In the genomic region with DNA sequence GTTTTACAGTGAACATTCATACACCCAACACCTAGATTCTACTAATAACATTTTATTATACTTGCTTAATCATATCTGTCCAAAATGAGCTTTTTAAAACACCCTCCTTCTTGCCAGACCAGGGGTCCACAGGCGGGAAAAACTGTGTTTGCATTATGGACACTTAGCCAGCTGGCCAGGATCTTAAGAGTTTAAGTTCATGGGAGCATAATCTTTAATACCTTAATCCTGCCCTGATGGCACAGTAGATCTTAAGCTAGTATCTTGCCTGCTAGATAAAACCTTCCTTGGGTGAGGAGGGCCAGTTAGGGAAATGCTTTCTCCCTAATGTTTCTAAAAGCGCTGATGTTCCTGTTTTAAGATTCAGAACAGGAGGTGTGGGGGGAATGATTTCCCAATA, we compare ENCODE assay signal across 27 cellular contexts. TPM values are rescaled to one million over a fixed set of nuclear protein-coding genes. Genes with fewer than 3 reads are reported as not detected.
DNase-seq lines count a peak whose midpoint lies in the region; ATAC-seq, FAIRE-seq and TF ChIP-seq lines count a peak whose summit lies in the region.
"Had no signal": no experiment of that assay in that cellular context is flagged by ENCODE, and none has a peak within 500 bp of the region (broad histone marks: within the 10 kb centered on the region; RNA-seq: fewer than 3 reads in every experiment).

No MANE protein-coding gene starts in this region.

- no peak for DNase-seq in CD8-positive, alpha-beta memory T cell
- DNase-seq in NCI-H524 treated with DMSO at 0.1 percent for 48 hours (lab: John Stamatoyannopoulos, UW) (peak; percentile 98), WERI-Rb-1 (peak; percentile 74), urothelium cell line (ENCODE audit: low spot score) (no peak), adrenal gland (no peak)
- no peak for DNase-seq in activated CD8-positive, alpha-beta memory T cell treated with anti-CD3 and anti-CD28 coated beads for 24 hours
- DNase-seq in naive thymus-derived CD8-positive, alpha-beta T cell, result no peak
- DNase-seq: Caco-2, DMS 273 treated with DMSO at 0.1 percent for 48 hours, DMS79, EL, GF-D8, GM23248, H7, KBM-7, NCI-H1105 treated with DMSO at 0.1 percent for 48 hours, NCI-H146, NCI-H1930, NCI-H2107, NCI-H526, SHP77 treated with DMSO at 0.1 percent for 48 hours had no signal

- no peak for TF ChIP-seq POLR2A in adrenal gland (IDR thresholded peaks at IDR 0.05)

- peaks cover 5% of the 10 kb centered on the region for H3K36me3 ChIP-seq in CD8-positive, alpha-beta memory T cell (ENCODE audit: insufficient read depth, low read length)
- H3K36me3 ChIP-seq in WERI-Rb-1 (no peaks in the 10 kb centered on the region), adrenal gland (replicated peaks in 1 of 2) (no peaks in the 10 kb centered on the region)

- no peak overlapping the region for H3K4me3 ChIP-seq in CD8-positive, alpha-beta memory T cell (ENCODE audit: low read length)
- peak overlapping the region; percentile 18; the same call in 1 of the 2 replicates for H3K4me3 ChIP-seq in WERI-Rb-1 (ENCODE audit: low read depth, low read length)
- no peak overlapping the region for H3K4me3 ChIP-seq in adrenal gland
- H3K4me3 ChIP-seq: GM23248 had no signal

- TF ChIP-seq CTCF in WERI-Rb-1 (IDR thresholded peaks at IDR 0.05; ENCODE audit: low read depth, low read length) (no peak), adrenal gland (IDR thresholded peaks at IDR 0.05) (no peak)

- FAIRE-seq in urothelium cell line (lab: Jason Lieb, UNC), result peak; percentile 32
- FAIRE-seq: GM12892 had no signal

- H3K27me3 ChIP-seq in CD8-positive, alpha-beta memory T cell (ENCODE audit: insufficient read depth, low read length, poor library complexity, severe bottlenecking), result no peaks in the 10 kb centered on the region
- no peaks in the 10 kb centered on the region for H3K27me3 ChIP-seq in WERI-Rb-1 (ENCODE audit: insufficient read depth, low read depth, severe bottlenecking)
- no peaks in the 10 kb centered on the region for H3K27me3 ChIP-seq in adrenal gland

- peak overlapping the region in 1 of 7 donors; percentile 17 for H3K4me3 Mint-ChIP-seq in CD8-positive, alpha-beta memory T cell
- no peak overlapping the region for H3K4me3 Mint-ChIP-seq in naive thymus-derived CD8-positive, alpha-beta T cell
- H3K4me3 Mint-ChIP-seq: B cell; T-helper 1 cell treated with Interleukin-12 subunit alpha and Interleukin-12 subunit beta and Interleukin-4 antibody, amounts not matched to agents 30 μg/mL and 1 μg/mL, for 36 hours had no signal

- peaks cover 36 to 66% (median 57%) of the 10 kb centered on the region in 3 donors for H3K4me1 Mint-ChIP-seq in CD8-positive, alpha-beta memory T cell
- peaks cover 19 to 61% (median 38%) of the 10 kb centered on the region in 4 donors for H3K4me1 Mint-ChIP-seq in naive thymus-derived CD8-positive, alpha-beta T cell

- H3K9me3 ChIP-seq in CD8-positive, alpha-beta memory T cell (ENCODE audit: low read length), result no peaks in the 10 kb centered on the region
- H3K9me3 ChIP-seq in WERI-Rb-1 (ENCODE audit: severe bottlenecking) (no peaks in the 10 kb centered on the region), adrenal gland (replicated peaks in 1 of 3) (no peaks in the 10 kb centered on the region)
- H3K9me3 ChIP-seq: Caco-2 had no signal

- no peak for ATAC-seq in naive thymus-derived CD8-positive, alpha-beta T cell
- ATAC-seq: Panc1 had no signal

- 82 to 88% (median 86%) methylated on average over 2 of the region's 2 CpGs for WGBS in adrenal gland, 4 donors

- intact Hi-C loops in adrenal gland (cut with DNase I), result no loop called here

- H3K27ac Mint-ChIP-seq in CD8-positive, alpha-beta memory T cell, result peak overlapping the region in 6 of 8 donors; percentile 6 to 80 (median 59)
- peak overlapping the region in 4 of 10 donors; percentile 34 to 86 (median 52) for H3K27ac Mint-ChIP-seq in naive thymus-derived CD8-positive, alpha-beta T cell
- H3K27ac Mint-ChIP-seq: B cell; T-helper 1 cell treated with Interleukin-12 subunit alpha and Interleukin-12 subunit beta and Interleukin-4 antibody, amounts not matched to agents 30 μg/mL and 1 μg/mL, for 36 hours had no signal

- POLR2A ChIA-PET in CD8-positive, alpha-beta memory T cell (lab: Charles Lee), result interaction anchor here (0.5 to 5.4 kb wide), 2 partner anchors 13 to 175 kb away, joined by 4 to 28 read pairs; partner anchors contain the start of gene CCDC134
- POLR2A ChIA-PET in naive thymus-derived CD8-positive, alpha-beta T cell (lab: Charles Lee), result interaction anchor here (1.3 to 2.1 kb wide), 2 partner anchors 12 to 17 kb away, joined by 3 to 20 read pairs; partner anchors contain the start of gene CCDC134

- CTCF ChIA-PET in CD8-positive, alpha-beta memory T cell (lab: Charles Lee), result interaction anchor here (0.8 to 2.4 kb wide), 5 partner anchors 9 to 154 kb away, joined by 3 to 10 read pairs (median 4); partner anchors contain the start of gene CCDC134

- H3K36me3 Mint-ChIP-seq in CD8-positive, alpha-beta memory T cell, result peaks cover 5 to 60% (median 16%) of the 10 kb centered on the region in 3 donors
- peaks cover 0 to 55% (median 5%) of the 10 kb centered on the region in 3 donors for H3K36me3 Mint-ChIP-seq in naive thymus-derived CD8-positive, alpha-beta T cell

- H3K27me3 Mint-ChIP-seq in CD8-positive, alpha-beta memory T cell, result no peaks in the 10 kb centered on the region
- no peaks in the 10 kb centered on the region for H3K27me3 Mint-ChIP-seq in naive thymus-derived CD8-positive, alpha-beta T cell
- H3K27me3 Mint-ChIP-seq: B cell had no signal

- H3K27ac ChIP-seq in CD8-positive, alpha-beta memory T cell (ENCODE audit: low read depth, low read length), result no peak overlapping the region
- H3K27ac ChIP-seq in WERI-Rb-1, result peak overlapping the region; percentile 93
- no peak overlapping the region for H3K27ac ChIP-seq in adrenal gland
- H3K27ac ChIP-seq: C4-2B, GM23248, RWPE1 had no signal

- no peaks in the 10 kb centered on the region for H3K9me3 Mint-ChIP-seq in CD8-positive, alpha-beta memory T cell
- H3K9me3 Mint-ChIP-seq in naive thymus-derived CD8-positive, alpha-beta T cell, result no peaks in the 10 kb centered on the region
- H3K9me3 Mint-ChIP-seq: T-helper 1 cell treated with Interleukin-12 subunit alpha and Interleukin-12 subunit beta and Interleukin-4 antibody, amounts not matched to agents 30 μg/mL and 1 μg/mL, for 36 hours had no signal

- peaks cover 37% of the 10 kb centered on the region for H3K4me1 ChIP-seq in CD8-positive, alpha-beta memory T cell (ENCODE audit: insufficient read depth, low read length)
- H3K4me1 ChIP-seq in adrenal gland (replicated peaks in 1 of 2), result no peaks in the 10 kb centered on the region
- H3K4me1 ChIP-seq: Caco-2 had no signal

RNA-seq across cellular contexts. Expression of gene CCDC134, which starts 13.1 kb away (rescaled TPM):
- total RNA-seq in CD8-positive, alpha-beta memory T cell, result 10 to 100 TPM; 17.9 to 19.9 TPM
- polyA plus RNA-seq in CD8-positive, alpha-beta memory T cell, result 5.5 TPM
- 10 to 100 TPM; 24.9 to 64.4 (median 35.1) TPM for total RNA-seq in adrenal gland
- 10 to 100 TPM in 1 of 3 donors, 1 to 10 TPM in 2; 4.9 to 28.0 (median 6.8) TPM for polyA plus RNA-seq in adrenal gland
- 10 to 100 TPM; 17.1 to 23.1 TPM for total RNA-seq in naive thymus-derived CD8-positive, alpha-beta T cell
- polyA plus RNA-seq in naive thymus-derived CD8-positive, alpha-beta T cell, result 1 to 10 TPM; 3.5 to 5.6 (median 3.8) TPM

RNA-seq across cellular contexts. Expression of gene SREBF2, which starts 45.6 kb away (rescaled TPM):
- 10 to 100 TPM; 85.1 to 87.1 TPM for total RNA-seq in CD8-positive, alpha-beta memory T cell
- polyA plus RNA-seq in CD8-positive, alpha-beta memory T cell, result 24.5 TPM
- total RNA-seq in adrenal gland, result 100 to 1,000 TPM; 113 to 263 (median 156) TPM
- polyA plus RNA-seq in adrenal gland, result 100 to 1,000 TPM in 2 of 3 donors, 10 to 100 TPM in 1; 85.7 to 209 (median 104) TPM
- 100 to 1,000 TPM; 106 TPM for total RNA-seq in naive thymus-derived CD8-positive, alpha-beta T cell
- 10 to 100 TPM; 16.3 to 21.9 (median 18.2) TPM for polyA plus RNA-seq in naive thymus-derived CD8-positive, alpha-beta T cell

Comparison
In these comparisons a context has a peak if more than half of its experiments do, and no peak if none do; other contexts are left out.
1. DNase-seq: peak in NCI-H524 treated with DMSO at 0.1 percent for 48 hours (single experiment) and WERI-Rb-1 (single experiment); none in CD8-positive, alpha-beta memory T cell (0 of 5), urothelium cell line (single experiment), activated CD8-positive, alpha-beta memory T cell treated with anti-CD3 and anti-CD28 coated beads for 24 hours (single experiment), adrenal gland (0 of 7) and naive thymus-derived CD8-positive, alpha-beta T cell (0 of 10).